Comparison of ENCODE assay signal across 27 cellular contexts in the genomic region with DNA sequence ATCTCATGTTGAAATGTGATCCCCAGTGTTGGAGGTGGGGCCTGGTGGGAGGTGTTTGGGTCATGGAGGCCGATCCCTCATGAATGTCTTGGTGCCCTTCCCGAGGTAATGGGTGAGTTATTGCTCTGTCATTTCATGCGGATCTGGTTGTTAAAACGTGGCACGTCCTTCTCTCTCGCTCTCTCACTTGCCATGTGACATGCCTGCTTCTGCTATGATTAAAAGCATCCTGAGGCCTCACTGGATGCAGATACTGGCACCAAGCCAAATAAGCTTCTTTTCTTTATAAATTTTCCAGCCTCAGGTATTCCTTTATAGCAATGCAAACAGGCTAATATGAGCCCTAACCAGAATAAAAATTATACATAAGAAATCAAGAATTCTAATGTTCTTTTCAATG. TPM values are rescaled to one million over a fixed set of nuclear protein-coding genes. Genes with fewer than 3 reads are reported as not detected.
A peak's percentile ranks its signal among the peaks of the same experiment; 100 is the strongest.
DNase-seq lines count a peak whose midpoint lies in the region; ATAC-seq, FAIRE-seq and TF ChIP-seq lines count a peak whose summit lies in the region.
"Had no signal": no experiment of that assay in that cellular context is flagged by ENCODE, and none has a peak within 500 bp of the region (broad histone marks: within the 10 kb centered on the region; RNA-seq: fewer than 3 reads in every experiment).

No MANE protein-coding gene starts in this region.

- no peak overlapping the region for H3K4me3 ChIP-seq in K562
- peak overlapping the region; percentile 77 to 87 for H3K4me3 ChIP-seq in muscle layer of duodenum (ENCODE audit: low read depth in 1 of 2, low read length in 2 of 2)
- H3K4me3 ChIP-seq in uterus = no peak overlapping the region
- H3K4me3 ChIP-seq: A549, HAP-1, PC-9, SJCRH30 had no signal

- ATAC-seq in K562 (no peak), HG02973 (IDR thresholded peaks at IDR 0.05; ENCODE audit: unreplicated experiment) (no peak)
- ATAC-seq: A549; CD8-positive, alpha-beta T cell; Right ventricle myocardium inferior had no signal

- H3K27ac ChIP-seq in K562 (ENCODE audit: extremely low read depth, low read depth, low read length) (no peak overlapping the region), muscle layer of duodenum (ENCODE audit: low read length) (no peak overlapping the region), uterus (peak overlapping the region; percentile 30 to 84)
- H3K27ac ChIP-seq: A549, C4-2B, KMS-11, SJCRH30 had no signal

- no peaks in the 10 kb centered on the region for H3K79me2 ChIP-seq in K562 (ENCODE audit: control insufficient read depth, insufficient read depth, low read length)

- intact Hi-C loops in K562 (cut with micrococcal nuclease) (no loop called here), uterus (cut with DNase I; ENCODE audit: low total_unique reads) (no loop called here)

- TF ChIP-seq EP300 in K562 (IDR thresholded peaks at IDR 0.05; ENCODE audit: low read length) = no peak

- no TSS peak for BruUV-seq in K562 (replicated peaks; lab: Mats Ljungman, UMichigan)

- CTCF ChIA-PET in K562 (lab: Yijun Ruan, JAX; ENCODE audit: low intra/inter-chr PET ratio) = no interaction called here

- peaks cover 0 to 2% of the 10 kb centered on the region in 2 experiments; a peak in 1 of 5 replicates for H3K27me3 ChIP-seq in K562 (ENCODE audit: control insufficient read depth in 2 of 2, insufficient read depth in 2 of 2, low read length in 2 of 2)
- H3K27me3 ChIP-seq in muscle layer of duodenum (ENCODE audit: low read depth, low read length) = no peaks in the 10 kb centered on the region
- H3K27me3 ChIP-seq in uterus = no peaks in the 10 kb centered on the region
- H3K27me3 ChIP-seq: SJCRH30 had no signal

- H3K9ac ChIP-seq in K562 (ENCODE audit: insufficient read depth in 1 of 2, low read depth in 2 of 2, low read length in 2 of 2) = no peak overlapping the region
- H3K9ac ChIP-seq: KMS-11 had no signal

- H3K36me3 ChIP-seq in K562 (ENCODE audit: control insufficient read depth, insufficient read depth, low read length) = no peaks in the 10 kb centered on the region
- peaks cover 4 to 26% of the 10 kb centered on the region in 2 donors for H3K36me3 ChIP-seq in muscle layer of duodenum (ENCODE audit: control insufficient read depth in 1 of 2, insufficient read depth in 2 of 2, low read length in 2 of 2)
- no peaks in the 10 kb centered on the region for H3K36me3 ChIP-seq in uterus
- H3K36me3 ChIP-seq: SJCRH30 had no signal

- FAIRE-seq in K562 (lab: Jason Lieb, UNC) = no peak
- FAIRE-seq: A549, GM12891, HTR-8/SVneo had no signal

- TF ChIP-seq POLR2A in K562 (conservative IDR thresholded peaks at IDR 0.05) = no peak
- no peak for TF ChIP-seq POLR2A in uterus (IDR thresholded peaks at IDR 0.05)

- H3K9me3 ChIP-seq in K562 (replicated peaks; ENCODE audit: control insufficient read depth, insufficient read depth, low read depth, low read length) (no peaks in the 10 kb centered on the region), muscle layer of duodenum (ENCODE audit: control insufficient read depth in 1 of 2, low read length in 2 of 2) (no peaks in the 10 kb centered on the region), uterus (no peaks in the 10 kb centered on the region)
- H3K9me3 ChIP-seq: A549, Caco-2, HAP-1, SJCRH30 had no signal

- TF ChIP-seq CTCF in K562 (IDR thresholded peaks at IDR 0.05 in 2 of 3, conservative IDR thresholded peaks at IDR 0.05 in 1 of 3; ENCODE audit: insufficient read depth in 2 of 3, low read depth in 1 of 3, low read length in 3 of 3) = no peak
- no peak for TF ChIP-seq CTCF in uterus (IDR thresholded peaks at IDR 0.05)

- WGBS in K562 (ENCODE audit: insufficient coverage, low coverage, missing lambda C conversion rate) = 67% methylated on average over 5 of the region's 6 CpGs

- POLR2A ChIA-PET in K562 (lab: Yijun Ruan, JAX) = no interaction called here

- H4K20me1 ChIP-seq in K562 (replicated peaks; ENCODE audit: control insufficient read depth, insufficient read depth, low read length) = no peaks in the 10 kb centered on the region; the same call in 1 of the 2 replicates

- H3K4me2 ChIP-seq in K562 (ENCODE audit: insufficient read depth, low read length) = no peak overlapping the region
- H3K4me2 ChIP-seq: A549, KMS-11 had no signal

- no peak overlapping the region for H2AFZ ChIP-seq in K562 (ENCODE audit: low read depth, low read length)
- H2AFZ ChIP-seq: PC-9 had no signal

- H3K4me1 ChIP-seq in K562 (replicated peaks in 1 of 2; ENCODE audit: control insufficient read depth in 2 of 2, insufficient read depth in 2 of 2, low read length in 2 of 2) (peaks cover 0 to 18% of the 10 kb centered on the region in 2 experiments; a peak in 4 of 5 replicates), muscle layer of duodenum (ENCODE audit: control insufficient read depth in 1 of 2, insufficient read depth in 2 of 2, low read length in 2 of 2) (peaks cover 21 to 35% of the 10 kb centered on the region in 2 donors), uterus (no peaks in the 10 kb centered on the region)
- H3K4me1 ChIP-seq: HAP-1 had no signal

- in situ Hi-C loops in K562 (cut with MboI) = no loop called here

- TF ChIP-seq RAD21 in K562 (CRISPR knock-in tag; conservative IDR thresholded peaks at IDR 0.05 in 1 of 2, IDR thresholded peaks at IDR 0.05 in 1 of 2) = no peak

- H3K9me1 ChIP-seq in K562 (ENCODE audit: control insufficient read depth, insufficient read depth, low read length) = no peaks in the 10 kb centered on the region

- DNase-seq in EH (ENCODE audit: low read depth) (peak; percentile 32), K562 (ENCODE audit: extremely low read depth in 1 of 4, low spot score in 3 of 4) (no peak), uterus (no peak), DMS114 treated with DMSO at 0.1 percent for 48 hours (lab: John Stamatoyannopoulos, UW; ENCODE audit: unreplicated experiment) (no peak), NCI-H2029 treated with DMSO at 0.1 percent for 48 hours (lab: John Stamatoyannopoulos, UW) (no peak)
- DNase-seq: Caco-2; CD8-positive, alpha-beta T cell; DMS79; GF-D8; GOT3; HFFc6; MM.1S; NCI-H1694; NCI-H2081; NCI-H2227 treated with DMSO at 0.1 percent for 48 hours; NCI-H526 treated with DMSO at 0.1 percent for 48 hours; PC-9; SJCRH30 had no signal

TF ChIP-seq in K562, 482 proteins besides CTCF, POLR2A, EP300 and RAD21:
- TF ChIP-seq TEAD2 (tag; IDR thresholded peaks at IDR 0.05) (no peak), RBM14 (IDR thresholded peaks at IDR 0.05; ENCODE audit: borderline replicate concordance, insufficient read depth, low read depth, low read length) (no peak), ZNF253 (CRISPR knock-in tag; conservative IDR thresholded peaks at IDR 0.05) (no peak), NFIC (IDR thresholded peaks at IDR 0.05) (peak; percentile 91), NFIX (CRISPR knock-in tag; IDR thresholded peaks at IDR 0.05; ENCODE audit: low read depth) (peak; percentile 81)
TF ChIP-seq in K562: peak in this region for 2.

RNA-seq across cellular contexts. Expression of a gene that starts 31.7 kb away (rescaled TPM):
- total RNA-seq in K562 (2011; cell fraction: chromatin; rRNA removed; ENCODE audit: low replicate concordance) = 9.5 and 17.7 TPM in 2 replicates
- 5.0 and 6.0 TPM in 2 replicates for total RNA-seq in K562 (2011; cell fraction: nucleolus; rRNA removed)
- total RNA-seq in K562 (2011; cell fraction: nucleoplasm; rRNA removed) = 9.4 and 14.8 TPM in 2 replicates
- total RNA-seq in K562 (2014; rRNA removed) = 1.3 and 2.8 TPM in 2 replicates
- 4.0 and 4.6 TPM in 2 replicates for total RNA-seq in K562 (2014; rRNA removed; fragmentation: Illumina TruSeq; extraction: Trizol)
- total RNA-seq in K562 (2015; rRNA removed; fragmentation: Illumina TruSeq; extraction: Trizol) = 3.0 and 4.2 TPM in 2 replicates
- 3.7 and 4.9 TPM in 2 replicates for total RNA-seq in K562 (2021)
- 10.5 TPM in 2 replicates for polyA plus RNA-seq in K562 (2011; rRNA removed)
- polyA plus RNA-seq in K562 (2011; cell fraction: cytosol; rRNA removed) = 2.3 and 4.5 TPM in 2 replicates
- polyA plus RNA-seq in K562 (2011; cell fraction: nucleus; rRNA removed) = 8.9 and 13.4 TPM in 2 replicates
- 2.6 and 3.2 TPM in 2 replicates for polyA plus RNA-seq in K562 (2012)
- 4.7 TPM in 2 replicates for polyA plus RNA-seq in K562 (2014; fragmentation: Illumina TruSeq; extraction: Trizol)
- 1 to 10 TPM; 1.3 to 1.6 TPM for polyA plus RNA-seq in K562 (2014; fragmentation: Nextera tagmentation; extraction: Ambion mirVana)
- polyA plus RNA-seq in K562 (2014; rRNA removed) = 3.8 and 5.5 TPM in 2 replicates
- polyA minus RNA-seq in K562 (2011; rRNA and poly(A)+ RNA removed) = 10.6 and 11.2 TPM in 2 replicates
- polyA minus RNA-seq in K562 (2011; cell fraction: cytosol; rRNA and poly(A)+ RNA removed) = 3.8 and 5.9 TPM in 2 replicates
- polyA minus RNA-seq in K562 (2011; cell fraction: nucleus; rRNA and poly(A)+ RNA removed) = 3.9 and 7.2 TPM in 2 replicates
- total RNA-seq in uterus = 10 to 100 TPM; 21.5 to 38.0 (median 28.8) TPM

Comparison
In these comparisons a context has a peak if more than half of its experiments do, and no peak if none do; other contexts are left out.
1. H3K27ac ChIP-seq: peak in uterus (2 of 2); none in K562 (single experiment) and muscle layer of duodenum (single experiment).
2. H3K4me3 ChIP-seq: peak in muscle layer of duodenum (2 of 2); none in K562 (single experiment) and uterus (0 of 2).